In the genomic region with DNA sequence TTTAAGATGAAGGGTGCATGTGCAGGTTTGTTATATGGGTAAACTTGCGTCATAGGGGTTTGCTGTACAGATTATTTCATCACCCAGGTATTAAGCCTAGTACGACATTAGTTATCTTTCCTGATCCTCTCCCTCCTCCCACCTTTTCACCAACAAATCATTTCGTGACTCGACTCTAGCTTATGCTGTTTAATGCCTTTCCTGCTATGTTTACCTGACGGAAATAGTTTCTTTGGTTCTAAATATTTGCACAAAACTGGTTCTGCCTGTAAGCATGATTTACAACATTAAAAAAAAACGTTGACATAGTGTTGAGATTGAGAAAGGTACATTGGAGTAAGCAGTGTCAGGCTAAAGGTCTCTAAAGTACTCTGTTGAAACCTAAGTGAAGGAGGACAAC, we compare ENCODE assay signal across 13 cellular contexts. TPM values are rescaled to one million over a fixed set of nuclear protein-coding genes. Genes with fewer than 3 reads are reported as not detected.
DNase-seq lines count a peak whose midpoint lies in the region; ATAC-seq, FAIRE-seq and TF ChIP-seq lines count a peak whose summit lies in the region.
"Had no signal": no experiment of that assay in that cellular context is flagged by ENCODE, and none has a peak within 500 bp of the region (broad histone marks: within the 10 kb centered on the region; RNA-seq: fewer than 3 reads in every experiment).

No MANE protein-coding gene starts in this region.

- H3K36me3 Mint-ChIP-seq in stimulated activated naive CD8-positive, alpha-beta T cell treated with anti-CD3 and anti-CD28 coated beads, Interleukin-15, Interleukin-2, amounts not matched to agents 100 ng/mL and 50 ng/mL, for 24 hours (ENCODE audit: low read depth), result peaks cover 77% of the 10 kb centered on the region
- peaks cover 69% of the 10 kb centered on the region for H3K36me3 Mint-ChIP-seq in activated CD8-positive, alpha-beta T cell treated with anti-CD3 and anti-CD28 coated beads for 36 hours (ENCODE audit: low read depth)

- no peak overlapping the region for H2AFZ ChIP-seq in HepG2 (ENCODE audit: low read length)

- H3K36me3 ChIP-seq in HepG2 (replicated peaks in 1 of 2; ENCODE audit: control insufficient read depth in 1 of 2, insufficient read depth in 2 of 2, low read length in 2 of 2) (peaks cover 24 to 61% of the 10 kb centered on the region in 2 experiments), left lung (peaks cover 12 to 62% of the 10 kb centered on the region in 2 donors)

- H3K9me3 ChIP-seq in HepG2 (ENCODE audit: low read length) (no peaks in the 10 kb centered on the region), left lung (no peaks in the 10 kb centered on the region)
- H3K9me3 ChIP-seq: vagina had no signal

- H3K27ac ChIP-seq in HepG2 (ENCODE audit: extremely low read length, insufficient read depth, low read length) (no peak overlapping the region), left lung (no peak overlapping the region)
- H3K27ac ChIP-seq: cardiac muscle cell had no signal

- peaks cover 62% of the 10 kb centered on the region for H3K79me2 ChIP-seq in HepG2 (ENCODE audit: insufficient read depth, low read length)

- TF ChIP-seq CTCF in activated CD8-positive, alpha-beta T cell treated with anti-CD3 and anti-CD28 coated beads for 36 hours (IDR thresholded peaks at IDR 0.05), result no peak
- TF ChIP-seq CTCF in HepG2 (CRISPR knock-in tag; IDR thresholded peaks at IDR 0.05) (no peak), left lung (IDR thresholded peaks at IDR 0.05) (no peak)

- peak overlapping the region; percentile 100 for H3K4me3 Mint-ChIP-seq in stimulated activated naive CD8-positive, alpha-beta T cell treated with anti-CD3 and anti-CD28 coated beads, Interleukin-15, Interleukin-2, amounts not matched to agents 100 ng/mL and 50 ng/mL, for 24 hours
- H3K4me3 Mint-ChIP-seq in activated CD8-positive, alpha-beta T cell treated with anti-CD3 and anti-CD28 coated beads for 36 hours, result peak overlapping the region; percentile 100

- intact Hi-C loops in activated CD8-positive, alpha-beta T cell treated with anti-CD3 and anti-CD28 coated beads for 36 hours (cut with micrococcal nuclease), result loop anchor here (10.0 kb wide), 1 partner anchor 153 kb away; a partner anchor contains a TSS
- intact Hi-C loops in HepG2 (cut with micrococcal nuclease; ENCODE audit: unreplicated experiment), result no loop called here
- intact Hi-C loops in left lung (cut with DNase I), result no loop called here

- TF ChIP-seq POLR2A in HepG2 (IDR thresholded peaks at IDR 0.05; ENCODE audit: insufficient read depth in 1 of 2, low read depth in 2 of 2, low read length in 2 of 2), result no peak

- H3K9me3 Mint-ChIP-seq in stimulated activated naive CD8-positive, alpha-beta T cell treated with anti-CD3 and anti-CD28 coated beads, Interleukin-15, Interleukin-2, amounts not matched to agents 100 ng/mL and 50 ng/mL, for 24 hours, result no peaks in the 10 kb centered on the region
- no peaks in the 10 kb centered on the region for H3K9me3 Mint-ChIP-seq in activated CD8-positive, alpha-beta T cell treated with anti-CD3 and anti-CD28 coated beads for 36 hours

- H3K4me2 ChIP-seq in HepG2 (ENCODE audit: low read depth, low read length), result peak overlapping the region; percentile 94

- TF ChIP-seq EP300 in HepG2 (IDR thresholded peaks at IDR 0.05; ENCODE audit: low read depth in 2 of 2, low read length in 2 of 2), result no peak
- no peak for TF ChIP-seq EP300 in HepG2 (CRISPR knock-in tag; IDR thresholded peaks at IDR 0.05; ENCODE audit: borderline replicate concordance)

- H4K20me1 ChIP-seq in HepG2 (ENCODE audit: insufficient read depth, low read length), result peaks cover 16% of the 10 kb centered on the region

- no peak for ATAC-seq in stimulated activated naive CD8-positive, alpha-beta T cell treated with anti-CD3 and anti-CD28 coated beads, Interleukin-15, Interleukin-2, amounts not matched to agents 100 U/mL and 50 U/mL, for 24 hours
- no peak for ATAC-seq in activated CD8-positive, alpha-beta T cell treated with anti-CD3 and anti-CD28 coated beads for 36 hours
- ATAC-seq in HepG2 (no peak), left lung (no peak), HG03196 (IDR thresholded peaks at IDR 0.05; ENCODE audit: unreplicated experiment) (no peak)

- H3K4me1 Mint-ChIP-seq in stimulated activated naive CD8-positive, alpha-beta T cell treated with anti-CD3 and anti-CD28 coated beads, Interleukin-15, Interleukin-2, amounts not matched to agents 100 ng/mL and 50 ng/mL, for 24 hours (ENCODE audit: low read depth), result peaks cover 85% of the 10 kb centered on the region
- H3K4me1 Mint-ChIP-seq in activated CD8-positive, alpha-beta T cell treated with anti-CD3 and anti-CD28 coated beads for 36 hours (ENCODE audit: low read depth), result peaks cover 65% of the 10 kb centered on the region

- H3K27me3 ChIP-seq in HepG2 (ENCODE audit: control insufficient read depth in 1 of 2, insufficient read depth in 2 of 2, low read length in 2 of 2), result no peaks in the 10 kb centered on the region; a peak in 1 of 5 replicates
- no peaks in the 10 kb centered on the region for H3K27me3 ChIP-seq in left lung
- H3K27me3 ChIP-seq: cardiac muscle cell, vagina had no signal

- H3K27ac Mint-ChIP-seq in stimulated activated naive CD8-positive, alpha-beta T cell treated with anti-CD3 and anti-CD28 coated beads, Interleukin-15, Interleukin-2, amounts not matched to agents 100 ng/mL and 50 ng/mL, for 24 hours, result peak overlapping the region; percentile 100
- H3K27ac Mint-ChIP-seq in activated CD8-positive, alpha-beta T cell treated with anti-CD3 and anti-CD28 coated beads for 36 hours, result peak overlapping the region; percentile 99

- TF ChIP-seq RAD21 in HepG2 (CRISPR knock-in tag; IDR thresholded peaks at IDR 0.05), result no peak

- H3K9ac ChIP-seq in HepG2 (ENCODE audit: insufficient read depth, low read depth, low read length), result no peak overlapping the region

- no peak for DNase-seq in stimulated activated naive CD8-positive, alpha-beta T cell treated with anti-CD3 and anti-CD28 coated beads, Interleukin-15, Interleukin-2, amounts not matched to agents 100 U/mL and 50 U/mL, for 24 hours
- DNase-seq in activated CD8-positive, alpha-beta T cell treated with anti-CD3 and anti-CD28 coated beads for 36 hours, result no peak
- DNase-seq in HepG2 (ENCODE audit: low spot score) (no peak), middle frontal gyrus (ENCODE audit: extremely low spot score, low spot score) (no peak), left lung (no peak), NCI-H446 (lab: John Stamatoyannopoulos, UW) (no peak)
- DNase-seq: erythroblast, NCI-H1417 treated with DMSO at 0.1 percent for 48 hours, NCI-H774 had no signal

- in situ Hi-C loops in HepG2 (cut with HindIII; ENCODE audit: extremely low pct_ligation_motif_present, low pct_unique_long_range_greater_than_20kb), result loop anchor here (10.0 kb wide), 1 partner anchor 233 kb away; a partner anchor contains a TSS

- peaks cover 73% of the 10 kb centered on the region for H3K4me1 ChIP-seq in HepG2 (ENCODE audit: insufficient read depth, low read length)
- peaks cover 22 to 45% of the 10 kb centered on the region in 2 donors for H3K4me1 ChIP-seq in left lung

- CTCF ChIA-PET in activated CD8-positive, alpha-beta T cell treated with anti-CD3 and anti-CD28 coated beads for 36 hours (lab: Charles Lee), result interaction anchor here (1.6 to 1.7 kb wide), 2 partner anchors 13 to 33 kb away, joined by 4 to 5 read pairs; no protein-coding TSS in a partner anchor
- CTCF ChIA-PET in HepG2 (lab: Yijun Ruan, JAX; ENCODE audit: low intra/inter-chr PET ratio, low total read pairs), result no interaction called here

- H3K4me3 ChIP-seq in HepG2 (replicated peaks in 1 of 3; ENCODE audit: insufficient read depth in 1 of 3, low read depth in 2 of 3, low read length in 3 of 3) (no peak overlapping the region; a peak in 1 of 6 replicates), left lung (peak overlapping the region in 1 of 2 donors; percentile 82)
- H3K4me3 ChIP-seq: cardiac muscle cell, vagina had no signal

- no peaks in the 10 kb centered on the region for H3K27me3 Mint-ChIP-seq in stimulated activated naive CD8-positive, alpha-beta T cell treated with anti-CD3 and anti-CD28 coated beads, Interleukin-15, Interleukin-2, amounts not matched to agents 100 ng/mL and 50 ng/mL, for 24 hours
- H3K27me3 Mint-ChIP-seq in activated CD8-positive, alpha-beta T cell treated with anti-CD3 and anti-CD28 coated beads for 36 hours, result no peaks in the 10 kb centered on the region

- 74% methylated on average over 6 of the region's 6 CpGs for WGBS in HepG2 (ENCODE audit: low lambda C conversion rate)

- no TSS peak for BruUV-seq in HepG2 (replicated peaks; lab: Mats Ljungman, UMichigan)

- POLR2A ChIA-PET in activated CD8-positive, alpha-beta T cell treated with anti-CD3 and anti-CD28 coated beads for 36 hours (lab: Charles Lee), result interaction anchor here (1.2 to 10.1 kb wide), 4 partner anchors 8 to 18 kb away, joined by 3 to 101 read pairs (median 4); a partner anchor contains a TSS
- POLR2A ChIA-PET in HepG2 (lab: Yijun Ruan, JAX), result interaction anchor here (1.4 to 12.6 kb wide), 3 partner anchors 8 to 17 kb away, joined by 3 to 118 read pairs (median 18); a partner anchor contains a TSS

- no peak for FAIRE-seq in HepG2 (lab: Jason Lieb, UNC)

RNA-seq across cellular contexts. Expression of a gene that starts 2.4 kb away (rescaled TPM):
- 100 to 1,000 TPM; 198 to 200 TPM for total RNA-seq in activated CD8-positive, alpha-beta T cell treated with anti-CD3 and anti-CD28 coated beads for 36 hours
- total RNA-seq in HepG2 (2016; rRNA removed; fragmentation: Illumina TruSeq; extraction: Trizol) (257 and 281 TPM in 2 replicates), left lung (10 to 100 TPM; 44.5 to 74.7 TPM)
- total RNA-seq in HepG2 (2016; cell fraction: cytosol; rRNA removed; fragmentation: Illumina TruSeq; extraction: Trizol; ENCODE audit: low read depth), result 60.4 and 64.3 TPM in 2 replicates
- 257 and 284 TPM in 2 replicates for total RNA-seq in HepG2 (2016; cell fraction: insoluble cytoplasmic fraction; rRNA removed; fragmentation: Illumina TruSeq; extraction: Trizol)
- total RNA-seq in HepG2 (2016; cell fraction: membrane; rRNA removed; fragmentation: Illumina TruSeq; extraction: Trizol), result 76.1 and 91.0 TPM in 2 replicates
- total RNA-seq in HepG2 (2016; cell fraction: nucleus; rRNA removed; fragmentation: Illumina TruSeq; extraction: Trizol), result 252 and 273 TPM in 2 replicates
- 91.7 and 129 TPM in 2 replicates for polyA plus RNA-seq in HepG2 (2011; rRNA removed)
- 37.1 and 48.9 TPM in 2 replicates for polyA plus RNA-seq in HepG2 (2011; cell fraction: cytosol; rRNA removed)
- 185 and 204 TPM in 2 replicates for polyA plus RNA-seq in HepG2 (2011; cell fraction: nucleus; rRNA removed)
- 118 and 153 TPM in 2 replicates for polyA plus RNA-seq in HepG2 (2012)
- 27.6 and 27.7 TPM in 2 replicates for polyA plus RNA-seq in HepG2 (2016; cell fraction: cytosol; fragmentation: Illumina TruSeq; extraction: Trizol; ENCODE audit: low read depth)
- 214 and 224 TPM in 2 replicates for polyA plus RNA-seq in HepG2 (2016; cell fraction: insoluble cytoplasmic fraction; fragmentation: Illumina TruSeq; extraction: Trizol; ENCODE audit: low read depth)
- 41.7 and 44.4 TPM in 2 replicates for polyA plus RNA-seq in HepG2 (2016; cell fraction: membrane; fragmentation: Illumina TruSeq; extraction: Trizol; ENCODE audit: low read depth)
- polyA plus RNA-seq in HepG2 (2016; cell fraction: nucleus; fragmentation: Illumina TruSeq; extraction: Trizol; ENCODE audit: insufficient read depth, low read depth), result 336 and 359 TPM in 2 replicates
- 38.6 and 73.5 TPM in 2 replicates for polyA minus RNA-seq in HepG2 (2011; rRNA and poly(A)+ RNA removed; ENCODE audit: low replicate concordance)
- polyA minus RNA-seq in HepG2 (2011; cell fraction: cytosol; rRNA and poly(A)+ RNA removed), result 34.7 and 37.7 TPM in 2 replicates
- 291 and 322 TPM in 2 replicates for polyA minus RNA-seq in HepG2 (2011; cell fraction: nucleus; rRNA and poly(A)+ RNA removed)

RNA-seq across cellular contexts. Expression of a gene that starts 2.6 kb away (rescaled TPM):
- total RNA-seq in activated CD8-positive, alpha-beta T cell treated with anti-CD3 and anti-CD28 coated beads for 36 hours, result 10 to 100 TPM; 55.9 to 56.1 TPM
- total RNA-seq in HepG2 (2016; rRNA removed; fragmentation: Illumina TruSeq; extraction: Trizol), result 33.2 and 47.0 TPM in 2 replicates
- total RNA-seq in HepG2 (2016; cell fraction: cytosol; rRNA removed; fragmentation: Illumina TruSeq; extraction: Trizol; ENCODE audit: low read depth), result 5.1 and 8.0 TPM in 2 replicates
- total RNA-seq in HepG2 (2016; cell fraction: insoluble cytoplasmic fraction; rRNA removed; fragmentation: Illumina TruSeq; extraction: Trizol), result 33.8 and 40.2 TPM in 2 replicates
- 13.4 and 13.8 TPM in 2 replicates for total RNA-seq in HepG2 (2016; cell fraction: membrane; rRNA removed; fragmentation: Illumina TruSeq; extraction: Trizol)
- total RNA-seq in HepG2 (2016; cell fraction: nucleus; rRNA removed; fragmentation: Illumina TruSeq; extraction: Trizol), result 49.5 and 50.7 TPM in 2 replicates
- 9.6 and 10.9 TPM in 2 replicates for polyA plus RNA-seq in HepG2 (2011; rRNA removed)
- polyA plus RNA-seq in HepG2 (2011; cell fraction: cytosol; rRNA removed), result 6.0 and 7.9 TPM in 2 replicates
- polyA plus RNA-seq in HepG2 (2011; cell fraction: nucleus; rRNA removed), result 15.1 and 15.8 TPM in 2 replicates
- polyA plus RNA-seq in HepG2 (2012), result 10.4 and 11.8 TPM in 2 replicates
- polyA plus RNA-seq in HepG2 (2016; cell fraction: cytosol; fragmentation: Illumina TruSeq; extraction: Trizol; ENCODE audit: low read depth), result 0.65 and 1.2 TPM in 2 replicates
- polyA plus RNA-seq in HepG2 (2016; cell fraction: insoluble cytoplasmic fraction; fragmentation: Illumina TruSeq; extraction: Trizol; ENCODE audit: low read depth), result 19.3 and 20.8 TPM in 2 replicates
- polyA plus RNA-seq in HepG2 (2016; cell fraction: membrane; fragmentation: Illumina TruSeq; extraction: Trizol; ENCODE audit: low read depth), result 1.9 and 2.1 TPM in 2 replicates
- 22.8 and 26.1 TPM in 2 replicates for polyA plus RNA-seq in HepG2 (2016; cell fraction: nucleus; fragmentation: Illumina TruSeq; extraction: Trizol; ENCODE audit: insufficient read depth, low read depth)
- polyA minus RNA-seq in HepG2 (2011; rRNA and poly(A)+ RNA removed; ENCODE audit: low replicate concordance), result 25.3 and 61.3 TPM in 2 replicates
- 22.6 and 23.7 TPM in 2 replicates for polyA minus RNA-seq in HepG2 (2011; cell fraction: cytosol; rRNA and poly(A)+ RNA removed)
- 57.8 and 69.2 TPM in 2 replicates for polyA minus RNA-seq in HepG2 (2011; cell fraction: nucleus; rRNA and poly(A)+ RNA removed)
- total RNA-seq in left lung, result 10 to 100 TPM; 63.0 to 79.8 TPM

RNA-seq across cellular contexts. Expression of a gene that starts 17.3 kb away (rescaled TPM):
- total RNA-seq in activated CD8-positive, alpha-beta T cell treated with anti-CD3 and anti-CD28 coated beads for 36 hours, result 10 to 100 TPM; 34.0 to 35.0 TPM
- total RNA-seq in HepG2 (2016; rRNA removed; fragmentation: Illumina TruSeq; extraction: Trizol) (65.1 and 110 TPM in 2 replicates), left lung (10 to 100 TPM; 46.9 to 58.6 TPM)
- 26.1 and 37.4 TPM in 2 replicates for total RNA-seq in HepG2 (2016; cell fraction: cytosol; rRNA removed; fragmentation: Illumina TruSeq; extraction: Trizol; ENCODE audit: low read depth)
- total RNA-seq in HepG2 (2016; cell fraction: insoluble cytoplasmic fraction; rRNA removed; fragmentation: Illumina TruSeq; extraction: Trizol), result 57.9 and 103 TPM in 2 replicates
- total RNA-seq in HepG2 (2016; cell fraction: membrane; rRNA removed; fragmentation: Illumina TruSeq; extraction: Trizol), result 58.5 and 71.5 TPM in 2 replicates
- 95.9 and 108 TPM in 2 replicates for total RNA-seq in HepG2 (2016; cell fraction: nucleus; rRNA removed; fragmentation: Illumina TruSeq; extraction: Trizol)
- polyA plus RNA-seq in HepG2 (2011; rRNA removed), result 109 and 121 TPM in 2 replicates
- 73.3 and 91.3 TPM in 2 replicates for polyA plus RNA-seq in HepG2 (2011; cell fraction: cytosol; rRNA removed)
- polyA plus RNA-seq in HepG2 (2011; cell fraction: nucleus; rRNA removed), result 70.1 and 84.3 TPM in 2 replicates
- 73.6 and 98.8 TPM in 2 replicates for polyA plus RNA-seq in HepG2 (2012)
- 24.2 and 36.5 TPM in 2 replicates for polyA plus RNA-seq in HepG2 (2016; cell fraction: cytosol; fragmentation: Illumina TruSeq; extraction: Trizol; ENCODE audit: low read depth)
- 69.1 and 71.8 TPM in 2 replicates for polyA plus RNA-seq in HepG2 (2016; cell fraction: insoluble cytoplasmic fraction; fragmentation: Illumina TruSeq; extraction: Trizol; ENCODE audit: low read depth)
- 43.6 and 60.3 TPM in 2 replicates for polyA plus RNA-seq in HepG2 (2016; cell fraction: membrane; fragmentation: Illumina TruSeq; extraction: Trizol; ENCODE audit: low read depth)
- polyA plus RNA-seq in HepG2 (2016; cell fraction: nucleus; fragmentation: Illumina TruSeq; extraction: Trizol; ENCODE audit: insufficient read depth, low read depth), result 167 and 178 TPM in 2 replicates
- polyA minus RNA-seq in HepG2 (2011; rRNA and poly(A)+ RNA removed; ENCODE audit: low replicate concordance), result 39.4 and 50.8 TPM in 2 replicates
- 36.1 and 37.9 TPM in 2 replicates for polyA minus RNA-seq in HepG2 (2011; cell fraction: cytosol; rRNA and poly(A)+ RNA removed)
- 33.9 and 50.1 TPM in 2 replicates for polyA minus RNA-seq in HepG2 (2011; cell fraction: nucleus; rRNA and poly(A)+ RNA removed)

RNA-seq across cellular contexts. Expression of a gene that starts 17.6 kb away (rescaled TPM):
- 100 to 1,000 TPM; 116 to 120 TPM for total RNA-seq in activated CD8-positive, alpha-beta T cell treated with anti-CD3 and anti-CD28 coated beads for 36 hours
- total RNA-seq in HepG2 (2016; rRNA removed; fragmentation: Illumina TruSeq; extraction: Trizol) (100 and 120 TPM in 2 replicates), left lung (100 to 1,000 TPM in 1 of 2 donors, 10 to 100 TPM in 1; 94.5 to 102 TPM)
- total RNA-seq in HepG2 (2016; cell fraction: cytosol; rRNA removed; fragmentation: Illumina TruSeq; extraction: Trizol; ENCODE audit: low read depth), result 40.5 and 45.6 TPM in 2 replicates
- 101 and 120 TPM in 2 replicates for total RNA-seq in HepG2 (2016; cell fraction: insoluble cytoplasmic fraction; rRNA removed; fragmentation: Illumina TruSeq; extraction: Trizol)
- total RNA-seq in HepG2 (2016; cell fraction: membrane; rRNA removed; fragmentation: Illumina TruSeq; extraction: Trizol), result 58.3 and 62.1 TPM in 2 replicates
- 98.8 and 103 TPM in 2 replicates for total RNA-seq in HepG2 (2016; cell fraction: nucleus; rRNA removed; fragmentation: Illumina TruSeq; extraction: Trizol)
- 61.8 and 84.6 TPM in 2 replicates for polyA plus RNA-seq in HepG2 (2011; rRNA removed)
- polyA plus RNA-seq in HepG2 (2011; cell fraction: cytosol; rRNA removed), result 92.3 and 116 TPM in 2 replicates
- 20.3 and 25.6 TPM in 2 replicates for polyA plus RNA-seq in HepG2 (2011; cell fraction: nucleus; rRNA removed)
- 100 and 134 TPM in 2 replicates for polyA plus RNA-seq in HepG2 (2012)
- 78.3 and 89.5 TPM in 2 replicates for polyA plus RNA-seq in HepG2 (2016; cell fraction: cytosol; fragmentation: Illumina TruSeq; extraction: Trizol; ENCODE audit: low read depth)
- 176 and 187 TPM in 2 replicates for polyA plus RNA-seq in HepG2 (2016; cell fraction: insoluble cytoplasmic fraction; fragmentation: Illumina TruSeq; extraction: Trizol; ENCODE audit: low read depth)
- 91.4 and 105 TPM in 2 replicates for polyA plus RNA-seq in HepG2 (2016; cell fraction: membrane; fragmentation: Illumina TruSeq; extraction: Trizol; ENCODE audit: low read depth)
- polyA plus RNA-seq in HepG2 (2016; cell fraction: nucleus; fragmentation: Illumina TruSeq; extraction: Trizol; ENCODE audit: insufficient read depth, low read depth), result 241 and 261 TPM in 2 replicates
- 76.0 and 91.3 TPM in 2 replicates for polyA minus RNA-seq in HepG2 (2011; rRNA and poly(A)+ RNA removed; ENCODE audit: low replicate concordance)
- polyA minus RNA-seq in HepG2 (2011; cell fraction: cytosol; rRNA and poly(A)+ RNA removed), result 48.9 and 80.5 TPM in 2 replicates
- polyA minus RNA-seq in HepG2 (2011; cell fraction: nucleus; rRNA and poly(A)+ RNA removed), result 23.1 and 23.6 TPM in 2 replicates
